ENCODE assay signal across 8 cellular contexts in genomic region chr12:120687570-120688289, GRCh38. TPM values are rescaled to one million over a fixed set of nuclear protein-coding genes. Genes with fewer than 3 reads are reported as not detected.
DNase-seq lines count a peak whose midpoint lies in the region; ATAC-seq, FAIRE-seq and TF ChIP-seq lines count a peak whose summit lies in the region.

No MANE protein-coding gene starts in this region.

- no peaks in the 10 kb centered on the region for H3K9me1 ChIP-seq in K562 (ENCODE audit: control insufficient read depth, insufficient read depth, low read length)

- CTCF ChIA-PET in PC-9 (lab: Charles Lee) = no interaction called here
- CTCF ChIA-PET in K562 (lab: Yijun Ruan, JAX; ENCODE audit: low intra/inter-chr PET ratio) = interaction anchor here (0.8 kb wide), 1 partner anchor 105 kb away, joined by 6 read pairs; no protein-coding TSS in a partner anchor

- intact Hi-C loops in PC-9 (cut with micrococcal nuclease; ENCODE audit: unreplicated experiment) (loop anchor here (2.0 kb wide), 1 partner anchor 105 kb away; no protein-coding TSS in a partner anchor), K562 (cut with micrococcal nuclease) (loop anchor here (1.0 to 2.0 kb wide), 2 partner anchors 23 to 38 kb away; partner anchors contain the start of gene UNC119B), right lobe of liver (cut with DNase I) (no loop called here)

- H3K36me3 ChIP-seq in PC-9 (ENCODE audit: low read depth) (no peaks in the 10 kb centered on the region), K562 (ENCODE audit: control insufficient read depth, insufficient read depth, low read length) (peaks cover 20% of the 10 kb centered on the region; the same call in 2 of the 3 replicates), right lobe of liver (no peaks in the 10 kb centered on the region)

- H3K4me1 ChIP-seq in PC-9 (replicated peaks; ENCODE audit: insufficient read depth) = peaks cover 29% of the 10 kb centered on the region
- peaks cover 17 to 19% of the 10 kb centered on the region in 2 experiments; a peak in 3 of 5 replicates for H3K4me1 ChIP-seq in K562 (replicated peaks in 1 of 2; ENCODE audit: control insufficient read depth in 2 of 2, insufficient read depth in 2 of 2, low read length in 2 of 2)
- H3K4me1 ChIP-seq in right lobe of liver = peaks cover 0 to 44% (median 13%) of the 10 kb centered on the region in 4 donors

- H2AFZ ChIP-seq in PC-9 (peak overlapping the region; percentile 71), K562 (ENCODE audit: low read depth, low read length) (peak overlapping the region; percentile 50)

- no peaks in the 10 kb centered on the region for H3K9me2 ChIP-seq in PC-9 (ENCODE audit: insufficient read depth)

- TSS peak; percentile 34 for BruUV-seq in PC-9 (replicated peaks; lab: Mats Ljungman, UMichigan)
- no TSS peak for BruUV-seq in K562 (replicated peaks; lab: Mats Ljungman, UMichigan)

- H3K79me2 ChIP-seq in PC-9 (ENCODE audit: low read depth) (peaks cover 54% of the 10 kb centered on the region), K562 (ENCODE audit: control insufficient read depth, insufficient read depth, low read length) (peaks cover 57% of the 10 kb centered on the region)

- WGBS in K562 (ENCODE audit: insufficient coverage, low coverage, missing lambda C conversion rate) = 1% methylated on average over 30 of the region's 31 CpGs
- WGBS in right lobe of liver (ENCODE audit: insufficient coverage, low coverage, low lambda C conversion rate, missing lambda C conversion rate) = 0% methylated on average over 15 of the region's 31 CpGs

- peak; percentile 57 for DNase-seq in ELR (ENCODE audit: low read depth)
- peak in 1 of 2 experiments; percentile 9 for DNase-seq in PC-9
- DNase-seq in K562 (ENCODE audit: extremely low read depth in 1 of 4, low spot score in 3 of 4) = peak; percentile 35 to 61 (median 36)
- peak in 1 of 3 donors; percentile 63 for DNase-seq in right lobe of liver
- peak; percentile 52 for DNase-seq in stimulated activated naive CD8-positive, alpha-beta T cell treated with anti-CD3 and anti-CD28 coated beads, Interleukin-15, Interleukin-2, amounts not matched to agents 100 U/mL and 50 U/mL, for 24 hours
- no peak for DNase-seq in NCI-H1436 treated with DMSO at 0.1 percent for 48 hours (lab: John Stamatoyannopoulos, UW)

- H4K20me1 ChIP-seq in PC-9 (ENCODE audit: insufficient read depth) = peaks cover 36% of the 10 kb centered on the region
- H4K20me1 ChIP-seq in K562 (replicated peaks; ENCODE audit: control insufficient read depth, insufficient read depth, low read length) = peaks cover 19% of the 10 kb centered on the region

- peak; percentile 4; the same call in 1 of the 3 replicates for ATAC-seq in K562
- ATAC-seq in right lobe of liver = no peak
- ATAC-seq in stimulated activated naive CD8-positive, alpha-beta T cell treated with anti-CD3 and anti-CD28 coated beads, Interleukin-15, Interleukin-2, amounts not matched to agents 100 U/mL and 50 U/mL, for 24 hours = no peak
- no peak for ATAC-seq in HG03097 (IDR thresholded peaks at IDR 0.05; ENCODE audit: low FRiP score, unreplicated experiment)
- no peak for ATAC-seq in GM19328 (IDR thresholded peaks at IDR 0.05; ENCODE audit: unreplicated experiment)

- H3K27me3 ChIP-seq in PC-9 (ENCODE audit: insufficient read depth, low read depth) (no peaks in the 10 kb centered on the region), K562 (ENCODE audit: control insufficient read depth in 2 of 2, insufficient read depth in 2 of 2, low read length in 2 of 2) (no peaks in the 10 kb centered on the region), right lobe of liver (no peaks in the 10 kb centered on the region)

- H3K9ac ChIP-seq in K562 (ENCODE audit: insufficient read depth in 1 of 2, low read depth in 2 of 2, low read length in 2 of 2) = peak overlapping the region; percentile 87 to 94

- TF ChIP-seq POLR2A in K562 (conservative IDR thresholded peaks at IDR 0.05) (no peak), right lobe of liver (IDR thresholded peaks at IDR 0.05) (no peak)

- peak overlapping the region; percentile 82 for H3K4me3 ChIP-seq in PC-9
- peak overlapping the region; percentile 91 for H3K4me3 ChIP-seq in K562
- H3K4me3 ChIP-seq in right lobe of liver = peak overlapping the region; percentile 96 to 99 (median 99)

- no peaks in the 10 kb centered on the region for H3K9me3 ChIP-seq in PC-9 (ENCODE audit: insufficient read depth, low read depth)
- no peaks in the 10 kb centered on the region for H3K9me3 ChIP-seq in K562 (replicated peaks; ENCODE audit: control insufficient read depth, insufficient read depth, low read depth, low read length)
- H3K9me3 ChIP-seq in right lobe of liver = no peaks in the 10 kb centered on the region

- H3K27ac ChIP-seq in PC-9 = peak overlapping the region; percentile 32; the same call in 1 of the 2 replicates
- peak overlapping the region; percentile 91 for H3K27ac ChIP-seq in K562 (ENCODE audit: extremely low read depth, low read depth, low read length)
- peak overlapping the region; percentile 60 to 95 (median 87) for H3K27ac ChIP-seq in right lobe of liver

- peak overlapping the region; percentile 93 for H3K4me2 ChIP-seq in PC-9
- peak overlapping the region; percentile 92 for H3K4me2 ChIP-seq in K562 (ENCODE audit: insufficient read depth, low read length)

- TF ChIP-seq CTCF in PC-9 (conservative IDR thresholded peaks at IDR 0.05) (no peak), K562 (IDR thresholded peaks at IDR 0.05 in 2 of 3, conservative IDR thresholded peaks at IDR 0.05 in 1 of 3; ENCODE audit: insufficient read depth in 2 of 3, low read depth in 1 of 3, low read length in 3 of 3) (no peak), right lobe of liver (IDR thresholded peaks at IDR 0.05) (no peak)

- TF ChIP-seq EP300 in K562 (IDR thresholded peaks at IDR 0.05; ENCODE audit: low read length) = no peak

- POLR2A ChIA-PET in PC-9 (lab: Charles Lee; ENCODE audit: unreplicated experiment) = interaction anchor here (0.6 kb wide), 2 partner anchors 666 to 1390 kb away, joined by 5 to 8 read pairs; no protein-coding TSS in a partner anchor
- POLR2A ChIA-PET in K562 (lab: Yijun Ruan, JAX) = interaction anchor here (1.1 to 3.3 kb wide), 5 partner anchors 10 to 90 kb away, joined by 3 to 10 read pairs (median 4); partner anchors contain the start of gene UNC119B

- TF ChIP-seq RAD21 in K562 (CRISPR knock-in tag; conservative IDR thresholded peaks at IDR 0.05 in 1 of 2, IDR thresholded peaks at IDR 0.05 in 1 of 2) = no peak

- in situ Hi-C loops in K562 (cut with MboI) = no loop called here

- peaks cover 6% of the 10 kb centered on the region; the same call in 1 of the 2 replicates for H3F3A ChIP-seq in PC-9 (ENCODE audit: insufficient read depth, low read depth)

- FAIRE-seq in K562 (lab: Jason Lieb, UNC) = peak; percentile 56

RNA-seq across cellular contexts. Expression of gene MLEC, which starts 0.8 kb away (rescaled TPM):
- 110 and 131 TPM in 2 replicates for total RNA-seq in PC-9 (2021)
- total RNA-seq in K562 (2011; cell fraction: chromatin; rRNA removed; ENCODE audit: low replicate concordance) = 88.8 and 90.6 TPM in 2 replicates
- 52.4 and 69.7 TPM in 2 replicates for total RNA-seq in K562 (2011; cell fraction: nucleolus; rRNA removed)
- 97.0 and 104 TPM in 2 replicates for total RNA-seq in K562 (2011; cell fraction: nucleoplasm; rRNA removed)
- 57.8 and 63.6 TPM in 2 replicates for total RNA-seq in K562 (2014; rRNA removed)
- total RNA-seq in K562 (2014; rRNA removed; fragmentation: Illumina TruSeq; extraction: Trizol) = 90.7 and 93.1 TPM in 2 replicates
- total RNA-seq in K562 (2015; rRNA removed; fragmentation: Illumina TruSeq; extraction: Trizol) = 102 and 108 TPM in 2 replicates
- 92.9 and 104 TPM in 2 replicates for total RNA-seq in K562 (2021)
- 40.2 and 51.9 TPM in 2 replicates for polyA plus RNA-seq in K562 (2011; rRNA removed)
- polyA plus RNA-seq in K562 (2011; cell fraction: cytosol; rRNA removed) = 11.9 and 30.2 TPM in 2 replicates
- polyA plus RNA-seq in K562 (2011; cell fraction: nucleus; rRNA removed) = 22.8 and 31.1 TPM in 2 replicates
- 51.4 and 67.7 TPM in 2 replicates for polyA plus RNA-seq in K562 (2012)
- polyA plus RNA-seq in K562 (2014; fragmentation: Illumina TruSeq; extraction: Trizol) = 73.7 and 94.6 TPM in 2 replicates
- polyA plus RNA-seq in K562 (2014; fragmentation: Nextera tagmentation; extraction: Ambion mirVana) = 10 to 100 TPM; 18.5 to 20.5 TPM
- polyA plus RNA-seq in K562 (2014; rRNA removed) = 40.9 and 45.3 TPM in 2 replicates
- 68.4 and 73.2 TPM in 2 replicates for polyA minus RNA-seq in K562 (2011; rRNA and poly(A)+ RNA removed)
- polyA minus RNA-seq in K562 (2011; cell fraction: cytosol; rRNA and poly(A)+ RNA removed) = 40.9 and 51.9 TPM in 2 replicates
- polyA minus RNA-seq in K562 (2011; cell fraction: nucleus; rRNA and poly(A)+ RNA removed) = 6.3 and 17.9 TPM in 2 replicates
- total RNA-seq in right lobe of liver = 100 to 1,000 TPM; 102 to 193 (median 126) TPM

RNA-seq across cellular contexts. Expression of gene UNC119B, which starts 22.5 kb away (rescaled TPM):
- total RNA-seq in PC-9 (2021) = 25.9 and 30.2 TPM in 2 replicates
- 18.7 and 28.7 TPM in 2 replicates for total RNA-seq in K562 (2011; cell fraction: chromatin; rRNA removed; ENCODE audit: low replicate concordance)
- 23.0 and 27.2 TPM in 2 replicates for total RNA-seq in K562 (2011; cell fraction: nucleolus; rRNA removed)
- total RNA-seq in K562 (2011; cell fraction: nucleoplasm; rRNA removed) = 21.1 and 23.8 TPM in 2 replicates
- 14.6 and 15.1 TPM in 2 replicates for total RNA-seq in K562 (2014; rRNA removed)
- 11.9 and 13.8 TPM in 2 replicates for total RNA-seq in K562 (2014; rRNA removed; fragmentation: Illumina TruSeq; extraction: Trizol)
- 9.2 and 9.3 TPM in 2 replicates for total RNA-seq in K562 (2015; rRNA removed; fragmentation: Illumina TruSeq; extraction: Trizol)
- total RNA-seq in K562 (2021) = 22.2 and 25.0 TPM in 2 replicates
- 26.5 and 34.5 TPM in 2 replicates for polyA plus RNA-seq in K562 (2011; rRNA removed)
- 23.8 and 27.8 TPM in 2 replicates for polyA plus RNA-seq in K562 (2011; cell fraction: cytosol; rRNA removed)
- polyA plus RNA-seq in K562 (2011; cell fraction: nucleus; rRNA removed) = 28.8 and 32.2 TPM in 2 replicates
- 17.9 and 20.1 TPM in 2 replicates for polyA plus RNA-seq in K562 (2012)
- polyA plus RNA-seq in K562 (2014; fragmentation: Illumina TruSeq; extraction: Trizol) = 16.5 and 19.5 TPM in 2 replicates
- 1 to 10 TPM; 4.0 to 6.5 TPM for polyA plus RNA-seq in K562 (2014; fragmentation: Nextera tagmentation; extraction: Ambion mirVana)
- 20.2 and 21.6 TPM in 2 replicates for polyA plus RNA-seq in K562 (2014; rRNA removed)
- polyA minus RNA-seq in K562 (2011; rRNA and poly(A)+ RNA removed) = 28.0 and 45.8 TPM in 2 replicates
- 13.2 and 21.8 TPM in 2 replicates for polyA minus RNA-seq in K562 (2011; cell fraction: cytosol; rRNA and poly(A)+ RNA removed)
- 17.6 and 18.5 TPM in 2 replicates for polyA minus RNA-seq in K562 (2011; cell fraction: nucleus; rRNA and poly(A)+ RNA removed)
- 10 to 100 TPM in 1 of 6 experiments, 1 to 10 TPM in 5; 4.7 to 10.2 (median 6.6) TPM for total RNA-seq in right lobe of liver

RNA-seq across cellular contexts. Expression of gene ACADS, which starts 37.9 kb away (rescaled TPM):
- 8.2 and 14.2 TPM in 2 replicates for total RNA-seq in PC-9 (2021)
- total RNA-seq in K562 (2011; cell fraction: chromatin; rRNA removed; ENCODE audit: low replicate concordance) = 6.2 and 32.9 TPM in 2 replicates
- total RNA-seq in K562 (2011; cell fraction: nucleolus; rRNA removed) = 34.2 and 46.8 TPM in 2 replicates
- 17.8 and 18.3 TPM in 2 replicates for total RNA-seq in K562 (2011; cell fraction: nucleoplasm; rRNA removed)
- 20.2 and 20.3 TPM in 2 replicates for total RNA-seq in K562 (2014; rRNA removed)
- 2.1 and 3.1 TPM in 2 replicates for total RNA-seq in K562 (2014; rRNA removed; fragmentation: Illumina TruSeq; extraction: Trizol)
- 8.8 and 9.0 TPM in 2 replicates for total RNA-seq in K562 (2015; rRNA removed; fragmentation: Illumina TruSeq; extraction: Trizol)
- 17.2 and 18.5 TPM in 2 replicates for total RNA-seq in K562 (2021)
- polyA plus RNA-seq in K562 (2011; rRNA removed) = 13.6 and 14.1 TPM in 2 replicates
- 15.7 and 34.6 TPM in 2 replicates for polyA plus RNA-seq in K562 (2011; cell fraction: cytosol; rRNA removed)
- 34.9 and 56.3 TPM in 2 replicates for polyA plus RNA-seq in K562 (2011; cell fraction: nucleus; rRNA removed)
- 10.1 and 22.2 TPM in 2 replicates for polyA plus RNA-seq in K562 (2012)
- polyA plus RNA-seq in K562 (2014; fragmentation: Illumina TruSeq; extraction: Trizol) = 3.3 and 8.3 TPM in 2 replicates
- polyA plus RNA-seq in K562 (2014; fragmentation: Nextera tagmentation; extraction: Ambion mirVana) = under 1 TPM; 0.06 to 0.14 TPM
- polyA plus RNA-seq in K562 (2014; rRNA removed) = 18.3 and 20.3 TPM in 2 replicates
- 2.3 and 3.0 TPM in 2 replicates for polyA minus RNA-seq in K562 (2011; rRNA and poly(A)+ RNA removed)
- 10.6 and 11.6 TPM in 2 replicates for polyA minus RNA-seq in K562 (2011; cell fraction: cytosol; rRNA and poly(A)+ RNA removed)
- 11.1 and 14.4 TPM in 2 replicates for polyA minus RNA-seq in K562 (2011; cell fraction: nucleus; rRNA and poly(A)+ RNA removed)
- total RNA-seq in right lobe of liver = 100 to 1,000 TPM in 5 of 6 experiments, 10 to 100 TPM in 1; 94.1 to 172 (median 156) TPM

RNA-seq across cellular contexts. Expression of gene CABP1, which starts 47.3 kb away (rescaled TPM):
- not detected in 2 replicates for total RNA-seq in PC-9 (2021)
- total RNA-seq in K562 (2011; cell fraction: chromatin; rRNA removed; ENCODE audit: low replicate concordance) = 0.16 TPM in 1 of 2 replicates, not detected in the other
- 0.67 TPM in 1 of 2 replicates, not detected in the other for total RNA-seq in K562 (2011; cell fraction: nucleolus; rRNA removed)
- total RNA-seq in K562 (2011; cell fraction: nucleoplasm; rRNA removed) = 0.15 TPM in 1 of 2 replicates, not detected in the other
- total RNA-seq in K562 (2014; rRNA removed) = not detected in 2 replicates
- total RNA-seq in K562 (2014; rRNA removed; fragmentation: Illumina TruSeq; extraction: Trizol) = not detected in 2 replicates
- total RNA-seq in K562 (2015; rRNA removed; fragmentation: Illumina TruSeq; extraction: Trizol) = not detected in 2 replicates
- not detected in 2 replicates for total RNA-seq in K562 (2021)
- polyA plus RNA-seq in K562 (2011; rRNA removed) = not detected in 2 replicates
- 0.04 TPM in 1 of 2 replicates, not detected in the other for polyA plus RNA-seq in K562 (2011; cell fraction: cytosol; rRNA removed)
- polyA plus RNA-seq in K562 (2011; cell fraction: nucleus; rRNA removed) = not detected in 2 replicates
- polyA plus RNA-seq in K562 (2012) = 0.07 TPM in 1 of 2 replicates, not detected in the other
- not detected in 2 replicates for polyA plus RNA-seq in K562 (2014; fragmentation: Illumina TruSeq; extraction: Trizol)
- not detected for polyA plus RNA-seq in K562 (2014; fragmentation: Nextera tagmentation; extraction: Ambion mirVana)
- not detected in 2 replicates for polyA plus RNA-seq in K562 (2014; rRNA removed)
- not detected in 2 replicates for polyA minus RNA-seq in K562 (2011; rRNA and poly(A)+ RNA removed)
- polyA minus RNA-seq in K562 (2011; cell fraction: cytosol; rRNA and poly(A)+ RNA removed) = not detected in 2 replicates
- polyA minus RNA-seq in K562 (2011; cell fraction: nucleus; rRNA and poly(A)+ RNA removed) = not detected in 2 replicates
- under 1 TPM in 1 of 6 experiments, not detected in 5; 0.26 TPM for total RNA-seq in right lobe of liver

Comparison
In these comparisons a context has a peak if more than half of its experiments do, and no peak if none do; other contexts are left out.
1. H3K27ac ChIP-seq: peak in every context shown above with its lines; median percentile 91 in K562; 87 in right lobe of liver; 32 in PC-9.
2. intact Hi-C loops: an anchor here in PC-9 (2.0 kb wide) and K562 (1.0 to 2.0 kb wide); none called in right lobe of liver.